In the genomic region with DNA sequence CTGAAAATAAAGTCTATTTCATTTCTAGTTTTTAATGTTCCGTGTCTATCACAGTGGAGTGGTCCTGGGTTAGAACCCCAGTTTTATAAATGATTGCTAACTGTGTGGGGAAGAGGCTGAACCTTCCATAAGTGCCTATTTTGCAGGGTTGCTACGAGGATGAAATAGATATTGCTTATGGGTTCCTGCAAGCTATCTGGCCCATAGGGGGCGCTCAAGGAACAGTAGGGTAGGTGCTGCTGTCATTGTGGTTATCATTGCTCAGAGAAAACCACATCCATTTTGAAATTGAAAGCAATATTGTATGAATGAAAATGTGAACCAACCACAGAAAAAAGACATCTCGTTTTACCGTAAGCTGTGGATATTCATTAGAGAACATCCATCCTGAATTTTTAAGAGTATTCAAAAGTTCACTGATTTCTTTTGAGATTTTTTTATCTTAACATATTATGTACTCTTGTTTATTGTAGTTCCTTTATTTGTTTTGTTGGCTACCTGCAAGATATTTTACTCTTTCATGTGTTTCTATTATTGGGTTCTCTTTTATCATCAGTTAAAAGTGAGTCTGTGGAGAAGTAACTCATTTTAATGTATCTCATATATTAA, we compare ENCODE assay signal across 8 cellular contexts.
DNase-seq lines count a peak whose midpoint lies in the region; ATAC-seq and TF ChIP-seq lines count a peak whose summit lies in the region.

No MANE protein-coding gene starts in this region.

- no peaks in the 10 kb centered on the region for H3K9me3 Mint-ChIP-seq in natural killer cell

- H3K4me3 ChIP-seq in epithelial cell of proximal tubule (ENCODE audit: low read depth, low read length): no peak overlapping the region

- peaks cover 23 to 34% of the 10 kb centered on the region in 2 donors for H3K27me3 Mint-ChIP-seq in natural killer cell (ENCODE audit: low read depth in 2 of 2)

- peak; percentile 68 for DNase-seq in DMS 273 treated with DMSO at 0.1 percent for 48 hours (lab: John Stamatoyannopoulos, UW)
- DNase-seq in HPDE6-E6E7 (ENCODE audit: extremely low spot score): peak; percentile 31
- peak; percentile 86 for DNase-seq in NOMO-1 treated with DMSO at 0.1 percent for 48 hours (lab: John Stamatoyannopoulos, UW; ENCODE audit: unreplicated experiment)
- DNase-seq in activated CD8-positive, alpha-beta memory T cell treated with anti-CD3 and anti-CD28 coated beads for 48 hours (ENCODE audit: low read depth in 2 of 3, low spot score in 2 of 3): peak; percentile 56 to 75 (median 68)
- peak; percentile 19 for DNase-seq in epithelial cell of proximal tubule (ENCODE audit: low read depth)
- DNase-seq in natural killer cell: peak; percentile 73
- peak; percentile 79 for DNase-seq in stimulated activated naive CD4-positive, alpha-beta T cell treated with Interleukin-2 at 50 U/mL for 16 hours (lab: John Stamatoyannopoulos, UW)

- intact Hi-C loops in natural killer cell (cut with micrococcal nuclease): no loop called here

- no peak overlapping the region for H3K27ac Mint-ChIP-seq in natural killer cell

- H3K4me1 Mint-ChIP-seq in natural killer cell: peaks cover 0 to 4% of the 10 kb centered on the region in 2 donors

- no peaks in the 10 kb centered on the region for H3K36me3 Mint-ChIP-seq in natural killer cell

- H3K4me3 Mint-ChIP-seq in natural killer cell: no peak overlapping the region

- TF ChIP-seq CTCF in epithelial cell of proximal tubule (conservative IDR thresholded peaks at IDR 0.05; ENCODE audit: low read depth, low read length) (peak; percentile 99), natural killer cell (IDR thresholded peaks at IDR 0.05) (peak; percentile 76)

- ATAC-seq in GM21390 (IDR thresholded peaks at IDR 0.05; ENCODE audit: unreplicated experiment): peak; percentile 95
- peak; percentile 93 to 99 (median 95) for ATAC-seq in natural killer cell

Comparison
In these comparisons a context has a peak if more than half of its experiments do, and no peak if none do; other contexts are left out.
1. DNase-seq: peak in every context shown above with its lines; median percentile 86 in NOMO-1 treated with DMSO at 0.1 percent for 48 hours; 79 in stimulated activated naive CD4-positive, alpha-beta T cell treated with Interleukin-2 at 50 U/mL for 16 hours; 73 in natural killer cell; 68 in DMS 273 treated with DMSO at 0.1 percent for 48 hours; 68 in activated CD8-positive, alpha-beta memory T cell treated with anti-CD3 and anti-CD28 coated beads for 48 hours; 31 in HPDE6-E6E7; 19 in epithelial cell of proximal tubule.